Comparison of ENCODE assay signal across 33 cellular contexts in the genomic region with DNA sequence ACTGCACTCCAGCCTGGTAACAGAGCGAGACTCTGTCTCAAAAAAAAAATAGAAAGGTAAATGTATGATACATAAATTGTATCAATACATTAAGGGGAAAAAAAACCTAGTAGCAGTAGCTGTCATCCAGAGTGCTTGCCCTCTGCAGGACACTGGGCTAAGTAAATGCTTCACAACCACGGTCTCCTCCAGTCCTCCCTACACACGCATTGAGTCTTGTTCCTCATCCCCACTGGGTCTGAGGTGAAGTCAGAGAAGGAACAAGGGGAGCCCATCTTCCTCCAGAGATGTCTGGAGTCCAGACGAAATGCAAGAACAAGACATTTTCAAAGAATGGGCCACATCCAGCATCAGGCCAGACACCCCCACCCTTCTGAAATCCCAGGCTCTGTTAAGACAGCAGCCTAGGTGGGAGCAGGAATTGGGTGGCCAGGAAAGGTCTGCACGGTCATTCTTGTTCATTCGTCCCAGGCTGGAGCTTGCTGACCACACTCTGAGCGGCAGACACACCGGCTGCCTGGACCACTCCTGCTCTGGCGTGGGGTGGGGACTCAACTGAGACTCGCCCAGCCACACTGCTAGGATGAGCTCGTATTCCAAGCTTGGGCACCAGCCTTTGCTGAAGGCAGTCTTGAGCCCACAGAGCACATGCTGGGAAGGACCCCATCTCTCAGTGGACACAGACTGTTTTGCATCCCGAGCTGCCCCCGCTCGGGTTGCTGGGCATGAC. TPM values are rescaled to one million over a fixed set of nuclear protein-coding genes. Genes with fewer than 3 reads are reported as not detected.
"Had no signal": no experiment of that assay in that cellular context is flagged by ENCODE, and none has a peak within 500 bp of the region (broad histone marks: within the 10 kb centered on the region; RNA-seq: fewer than 3 reads in every experiment).

No MANE protein-coding gene starts in this region.

- H3K4me3 Mint-ChIP-seq: activated T-cell treated with anti-CD3 and anti-CD28 coated beads, Interleukin-2, amount 50 U/mL, for 24 hours; activated T-helper 17 cell treated with anti-CD3 and anti-CD28 coated beads, Interleukin-2, amount 50 U/mL, for 72 hours; nephron; stimulated activated effector memory CD8-positive, alpha-beta T cell treated with anti-CD3 and anti-CD28 coated beads, Interleukin-12 subunit alpha, Interleukin-12 subunit beta, amount 100 ng/mL, for 72 hours; stimulated activated naive CD8-positive, alpha-beta T cell treated with anti-CD3 and anti-CD28 coated beads, Interleukin-15, Interleukin-2, amounts not matched to agents 100 ng/mL and 50 ng/mL, for 24 hours; T-helper 1 cell treated with Interleukin-12 subunit alpha and Interleukin-12 subunit beta and Interleukin-4 antibody, amounts not matched to agents 30 μg/mL and 1 μg/mL, for 36 hours had no signal

- H3K27me3 ChIP-seq: gastrocnemius medialis, neutrophil, ovary, thyroid gland, upper lobe of left lung had no signal

- H3K27ac Mint-ChIP-seq: activated T-cell treated with anti-CD3 and anti-CD28 coated beads, Interleukin-2, amount 50 U/mL, for 24 hours; activated T-helper 17 cell treated with anti-CD3 and anti-CD28 coated beads, Interleukin-2, amount 50 U/mL, for 72 hours; stimulated activated effector memory CD8-positive, alpha-beta T cell treated with anti-CD3 and anti-CD28 coated beads, Interleukin-12 subunit alpha, Interleukin-12 subunit beta, amount 100 ng/mL, for 72 hours; stimulated activated naive CD8-positive, alpha-beta T cell treated with anti-CD3 and anti-CD28 coated beads, Interleukin-15, Interleukin-2, amounts not matched to agents 100 ng/mL and 50 ng/mL, for 24 hours; T-helper 1 cell treated with Interleukin-12 subunit alpha and Interleukin-12 subunit beta and Interleukin-4 antibody, amounts not matched to agents 30 μg/mL and 1 μg/mL, for 36 hours had no signal

- H3K27ac ChIP-seq: gastrocnemius medialis, neutrophil, ovary, SK-N-MC, thyroid gland, upper lobe of left lung, WERI-Rb-1 had no signal

- H3K4me1 ChIP-seq: gastrocnemius medialis had no signal

- H3K9me3 ChIP-seq: gastrocnemius medialis, mucosa of descending colon, neutrophil, ovary, thyroid gland, upper lobe of left lung had no signal

- H3K36me3 Mint-ChIP-seq: stimulated activated effector memory CD8-positive, alpha-beta T cell treated with anti-CD3 and anti-CD28 coated beads, Interleukin-12 subunit alpha, Interleukin-12 subunit beta, amount 100 ng/mL, for 72 hours had no signal

- H3K36me3 ChIP-seq: gastrocnemius medialis, ovary, thyroid gland, upper lobe of left lung, WERI-Rb-1 had no signal

- H3K4me3 ChIP-seq: gastrocnemius medialis, mucosa of descending colon, ovary, SK-N-MC, thyroid gland, upper lobe of left lung had no signal

- H3K27me3 Mint-ChIP-seq: activated T-cell treated with anti-CD3 and anti-CD28 coated beads, Interleukin-2, amount 50 U/mL, for 24 hours; activated T-helper 17 cell treated with anti-CD3 and anti-CD28 coated beads, Interleukin-2, amount 50 U/mL, for 72 hours; stimulated activated naive CD8-positive, alpha-beta T cell treated with anti-CD3 and anti-CD28 coated beads, Interleukin-15, Interleukin-2, amounts not matched to agents 100 ng/mL and 50 ng/mL, for 24 hours had no signal

- DNase-seq: activated CD4-positive, alpha-beta T cell treated with anti-CD3 and anti-CD28 coated beads for 48 hours; activated CD4-positive, alpha-beta T cell treated with anti-CD3 and anti-CD28 coated beads, Interleukin-2, amount 50 U/mL, for 48 hours; activated CD8-positive, alpha-beta memory T cell treated with anti-CD3 and anti-CD28 coated beads, Interleukin-2, amount 50 U/mL, for 48 hours; activated gamma-delta T cell treated with Interleukin-2 at 50 U/mL for 16 hours; activated naive CD4-positive, alpha-beta T cell treated with anti-CD3 and anti-CD28 coated beads, Interleukin-2, amount 50 U/mL, for 16 hours; activated T-cell treated with anti-CD3 and anti-CD28 coated beads, Interleukin-2, amount 50 U/mL, for 24 hours; amniotic stem cell; central memory CD4-positive, alpha-beta T cell; effector memory CD4-positive, alpha-beta T cell; erythroblast; gastrocnemius medialis; hippocampal formation; ovary; right cardiac atrium; stimulated activated CD4-positive, alpha-beta T cell treated with anti-CD3 and anti-CD28 coated beads, Interleukin-4, amount 100 ng/mL, for 1 hour; substantia nigra; T-helper 9 cell; thyroid gland; WERI-Rb-1 had no signal

RNA-seq across cellular contexts. Expression of gene CHGA, which starts 45.5 kb away (rescaled TPM):
- total RNA-seq: activated T-helper 17 cell treated with anti-CD3 and anti-CD28 coated beads, Interleukin-2, amount 50 U/mL, for 72 hours; dermis microvascular lymphatic vessel endothelial cell; kidney epithelial cell; lung microvascular endothelial cell; myocyte; pulmonary artery endothelial cell; right cardiac atrium had no signal
